In genomic region chr3:46558184-46559029, GRCh38 we compare ENCODE assay signal across 8 cellular contexts. TPM values are rescaled to one million over a fixed set of nuclear protein-coding genes. Genes with fewer than 3 reads are reported as not detected.
A peak's percentile ranks its signal among the peaks of the same experiment; 100 is the strongest.
DNase-seq lines count a peak whose midpoint lies in the region; ATAC-seq and TF ChIP-seq lines count a peak whose summit lies in the region.

No MANE protein-coding gene starts in this region.

- no peaks in the 10 kb centered on the region for H3K4me1 ChIP-seq in upper lobe of right lung

- ATAC-seq in GM19438 (IDR thresholded peaks at IDR 0.05; ENCODE audit: low read depth, unreplicated experiment) (peak; percentile 95), HG03565 (IDR thresholded peaks at IDR 0.05; ENCODE audit: unreplicated experiment) (peak; percentile 43), upper lobe of right lung (peak; percentile 99)

- TF ChIP-seq CTCF in upper lobe of right lung (IDR thresholded peaks at IDR 0.05) = peak; percentile 59

- DNase-seq in CD1c-positive myeloid dendritic cell (ENCODE audit: extremely low spot score) (peak; percentile 75), RPMI7951 (ENCODE audit: low read depth) (peak; percentile 94), globus pallidus (ENCODE audit: low spot score) (peak; percentile 68), posterior cingulate gyrus (peak in 9 of 10 donors; percentile 17 to 92 (median 47)), upper lobe of right lung (peak; percentile 91)
- peak; percentile 63 for DNase-seq in activated effector memory CD4-positive, alpha-beta T cell treated with Interleukin-2 at 50 U/mL for 16 hours

- no peak overlapping the region for H3K27ac ChIP-seq in upper lobe of right lung

- H3K4me3 ChIP-seq in upper lobe of right lung = peak overlapping the region; percentile 43

- no peaks in the 10 kb centered on the region for H3K9me3 ChIP-seq in upper lobe of right lung

- intact Hi-C loops in posterior cingulate gyrus (cut with DNase I) = no loop called here
- intact Hi-C loops in upper lobe of right lung (cut with DNase I) = no loop called here

- no peaks in the 10 kb centered on the region for H3K27me3 ChIP-seq in upper lobe of right lung

- H3K36me3 ChIP-seq in upper lobe of right lung = no peaks in the 10 kb centered on the region

RNA-seq across cellular contexts. Expression of gene LRRC2, which starts 7.7 kb away (rescaled TPM):
- total RNA-seq in RPMI7951 (2014; rRNA removed; shearing (Covaris generic)) = 0.12 and 0.59 TPM in 2 replicates
- 2.9 TPM for total RNA-seq in upper lobe of right lung

RNA-seq across cellular contexts. Expression of gene FAM240A, which starts 53.9 kb away (rescaled TPM):
- total RNA-seq in RPMI7951 (2014; rRNA removed; shearing (Covaris generic)) = not detected in 2 replicates
- not detected for total RNA-seq in upper lobe of right lung

Comparison
In these comparisons a context has a peak if more than half of its experiments do, and no peak if none do; other contexts are left out.
1. ATAC-seq: peak in every context shown above with its lines; median percentile 99 in upper lobe of right lung; 95 in GM19438; 43 in HG03565.